7 cellular contexts compared by ENCODE assay signal in the genomic region with DNA sequence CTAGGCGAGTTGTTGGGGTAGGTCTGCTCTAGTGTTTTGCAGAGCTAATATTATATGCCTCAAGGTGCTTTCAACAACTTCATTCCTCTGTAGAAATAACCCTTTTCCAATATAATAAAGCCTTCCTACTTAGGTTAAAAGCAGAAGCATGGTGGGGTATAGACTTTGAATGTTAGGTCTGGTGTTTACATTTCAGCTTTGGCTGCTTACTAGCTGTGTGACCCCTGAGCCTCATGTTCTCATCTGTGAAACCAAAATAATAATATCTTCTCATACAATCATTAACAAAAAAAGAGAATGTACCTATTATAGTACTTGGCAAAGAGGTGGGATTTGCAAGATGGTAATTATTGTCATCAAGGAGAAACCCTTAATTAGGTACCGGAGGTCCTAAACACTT.
"Had no signal": no experiment of that assay in that cellular context is flagged by ENCODE, and none has a peak within 500 bp of the region (broad histone marks: within the 10 kb centered on the region; RNA-seq: fewer than 3 reads in every experiment).

No MANE protein-coding gene starts in this region.

- ATAC-seq: GM12878 had no signal

- DNase-seq: GDM1, GF-D8 had no signal

- FAIRE-seq: G401.6, GM12878, GM12891, GM12892, GM18507 had no signal

- H3K4me3 ChIP-seq: GM12878 had no signal
